8 cellular contexts compared by ENCODE assay signal in the genomic region with DNA sequence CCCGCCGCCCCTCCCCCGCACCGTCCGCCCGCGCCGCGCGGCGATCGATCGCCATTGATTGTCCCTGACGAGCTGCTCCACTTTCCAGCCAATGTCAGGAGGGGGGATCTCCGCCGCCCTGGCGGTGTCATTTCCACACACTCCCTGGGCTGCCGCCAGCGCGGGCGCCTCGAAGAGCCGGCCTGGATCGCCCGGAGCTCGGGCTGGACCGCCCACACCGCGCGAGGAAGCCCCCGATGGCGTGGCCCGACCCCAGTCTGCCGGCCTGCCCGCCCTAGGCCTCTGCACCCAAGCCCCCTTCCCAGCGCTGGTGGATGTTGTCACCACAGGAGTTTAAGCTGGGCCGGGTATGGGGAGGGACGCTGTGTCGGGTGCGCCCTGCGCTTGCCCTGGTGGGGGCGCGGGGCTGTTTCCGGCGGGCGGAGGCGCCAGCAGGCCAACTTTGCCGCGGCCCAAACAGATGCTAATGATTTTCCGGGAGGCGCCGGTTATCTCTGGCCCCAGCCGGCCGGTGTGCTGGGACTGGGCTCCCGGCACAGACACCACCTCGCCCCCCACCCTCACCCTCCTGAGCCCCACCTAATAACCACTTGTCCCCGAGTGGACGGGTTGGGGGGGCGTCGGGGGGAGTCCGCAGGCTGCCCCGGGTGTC. TPM values are rescaled to one million over a fixed set of nuclear protein-coding genes. Genes with fewer than 3 reads are reported as not detected.
DNase-seq lines count a peak whose midpoint lies in the region; ATAC-seq and TF ChIP-seq lines count a peak whose summit lies in the region.

No MANE protein-coding gene starts in this region.

- H3K36me3 Mint-ChIP-seq in activated T-cell treated with anti-CD3 and anti-CD28 coated beads, Interleukin-2, amount 50 U/mL, for 72 hours (ENCODE audit: insufficient read depth in 2 of 2) = peaks cover 0 to 4% of the 10 kb centered on the region in 2 donors

- H3K4me3 ChIP-seq in mucosa of stomach (ENCODE audit: low read length) (peak overlapping the region; percentile 18), tibial artery (peak overlapping the region; percentile 56 to 65)

- no peaks in the 10 kb centered on the region for H3K27me3 Mint-ChIP-seq in activated T-cell treated with anti-CD3 and anti-CD28 coated beads, Interleukin-2, amount 50 U/mL, for 72 hours (ENCODE audit: low read depth)

- DNase-seq in SIG-M5 treated with dmso at 0.1 percent for 504 hours (lab: John Stamatoyannopoulos, UW; ENCODE audit: unreplicated experiment) = peak; percentile 69
- DNase-seq in SIG-M5 (lab: John Stamatoyannopoulos, UW) = no peak
- peak; percentile 48 for DNase-seq in NCI-H510A treated with DMSO at 0.1 percent for 48 hours (lab: John Stamatoyannopoulos, UW)
- DNase-seq in activated T-cell treated with anti-CD3 and anti-CD28 coated beads, Interleukin-2, amount 50 U/mL, for 72 hours = peak; percentile 64 to 69
- peak; percentile 85 for DNase-seq in fibroblast of gingiva (ENCODE audit: low read depth)
- peak; percentile 86 to 93 for DNase-seq in tibial artery

- peak overlapping the region; percentile 93 to 94 for H3K27ac ChIP-seq in tibial artery

- H3K27me3 ChIP-seq in mucosa of stomach (ENCODE audit: control insufficient read depth, insufficient read depth, low read length) = no peaks in the 10 kb centered on the region
- H3K27me3 ChIP-seq in tibial artery = no peaks in the 10 kb centered on the region

- peak overlapping the region in 1 of 2 donors; percentile 75 for H3K4me3 Mint-ChIP-seq in activated T-cell treated with anti-CD3 and anti-CD28 coated beads, Interleukin-2, amount 50 U/mL, for 72 hours

- H3K9ac ChIP-seq in mucosa of stomach (ENCODE audit: low read length) = peak overlapping the region; percentile 81

- intact Hi-C loops in tibial artery (cut with DNase I; ENCODE audit: low total_unique reads) = loop anchor here (2.0 to 10.0 kb wide), 2 partner anchors 53 to 207 kb away; no protein-coding TSS in a partner anchor

- H3K36me3 ChIP-seq in mucosa of stomach (ENCODE audit: control insufficient read depth, insufficient read depth, low read length) (no peaks in the 10 kb centered on the region), tibial artery (peaks cover 0 to 3% (median 0%) of the 10 kb centered on the region in 3 donors)

- no peaks in the 10 kb centered on the region for H3K9me3 ChIP-seq in mucosa of stomach (ENCODE audit: control insufficient read depth, low read length)
- no peaks in the 10 kb centered on the region for H3K9me3 ChIP-seq in tibial artery

- ATAC-seq in HG03064 (IDR thresholded peaks at IDR 0.05; ENCODE audit: low read depth, unreplicated experiment) = peak; percentile 30
- ATAC-seq in activated T-cell treated with anti-CD3 and anti-CD28 coated beads, Interleukin-2, amount 50 U/mL, for 72 hours (replicated peaks in 1 of 2) = peak; percentile 7 to 31

- peaks cover 42% of the 10 kb centered on the region for H3K4me1 Mint-ChIP-seq in activated T-cell treated with anti-CD3 and anti-CD28 coated beads, Interleukin-2, amount 50 U/mL, for 72 hours (ENCODE audit: low read depth)

- H3K27ac Mint-ChIP-seq in activated T-cell treated with anti-CD3 and anti-CD28 coated beads, Interleukin-2, amount 50 U/mL, for 72 hours = no peak overlapping the region

- no peaks in the 10 kb centered on the region for H3K9me3 Mint-ChIP-seq in activated T-cell treated with anti-CD3 and anti-CD28 coated beads, Interleukin-2, amount 50 U/mL, for 72 hours

- TF ChIP-seq CTCF in tibial artery (IDR thresholded peaks at IDR 0.05) = peak; percentile 27 to 51

- H3K4me1 ChIP-seq in mucosa of stomach (ENCODE audit: control insufficient read depth, insufficient read depth, low read length) (peaks cover 64% of the 10 kb centered on the region), tibial artery (peaks cover 7 to 49% (median 35%) of the 10 kb centered on the region in 4 donors)

RNA-seq across cellular contexts. Expression of a gene that starts 10.6 kb away (rescaled TPM):
- total RNA-seq in activated T-cell treated with anti-CD3 and anti-CD28 coated beads, Interleukin-2, amount 50 U/mL, for 72 hours = 1 to 10 TPM; 1.2 to 1.9 TPM
